In genomic region chr2:212712466-212712865, GRCh38 we compare ENCODE assay signal across 20 cellular contexts.
DNase-seq lines count a peak whose midpoint lies in the region; ATAC-seq, FAIRE-seq and TF ChIP-seq lines count a peak whose summit lies in the region.
"Had no signal": no experiment of that assay in that cellular context is flagged by ENCODE, and none has a peak within 500 bp of the region (broad histone marks: within the 10 kb centered on the region; RNA-seq: fewer than 3 reads in every experiment).

No MANE protein-coding gene starts in this region.

- H3K9me3 ChIP-seq in MM.1S (replicated peaks; ENCODE audit: insufficient read depth, low read length), result no peaks in the 10 kb centered on the region
- H3K9me3 ChIP-seq: adrenal gland, HAP-1, ovary had no signal

- no peak for TF ChIP-seq CTCF in MM.1S (IDR thresholded peaks at IDR 0.05; ENCODE audit: low read length)
- no peak for TF ChIP-seq CTCF in foreskin keratinocyte (conservative IDR thresholded peaks at IDR 0.05)

- FAIRE-seq in HTR-8/SVneo (lab: Jason Lieb, UNC), result no peak

- ATAC-seq in GM18861 (IDR thresholded peaks at IDR 0.05; ENCODE audit: unreplicated experiment) (peak; percentile 72), foreskin keratinocyte (no peak)
- ATAC-seq: activated CD4-positive, CD25-positive, alpha-beta regulatory T cell treated with anti-CD3 and anti-CD28 coated beads, Interleukin-2, amount 50 U/mL, for 24 hours; CD8-positive, alpha-beta T cell; effector memory CD8-positive, alpha-beta T cell had no signal

- H3K27me3 ChIP-seq in ACC112 (ENCODE audit: insufficient read depth, low read length) (no peaks in the 10 kb centered on the region), MM.1S (replicated peaks; ENCODE audit: insufficient read depth, low read length) (no peaks in the 10 kb centered on the region), foreskin keratinocyte (no peaks in the 10 kb centered on the region)
- H3K27me3 ChIP-seq: adrenal gland, ovary had no signal

- DNase-seq in MM.1S, result no peak
- no peak for DNase-seq in foreskin keratinocyte
- DNase-seq in NCI-H82 (lab: John Stamatoyannopoulos, UW), result no peak
- DNase-seq in effector CD8-positive, alpha-beta T cell (lab: John Stamatoyannopoulos, UW), result no peak
- DNase-seq in NCI-H2196 (lab: John Stamatoyannopoulos, UW; ENCODE audit: unreplicated experiment), result no peak
- DNase-seq in HTR-8/SVneo (ENCODE audit: insufficient read length, low spot score), result no peak
- DNase-seq: adrenal gland; CD8-positive, alpha-beta T cell; DMS79; effector memory CD8-positive, alpha-beta T cell; NCI-H1694; NCI-H446 treated with DMSO at 0.1 percent for 48 hours; ovary; SIG-M5; stimulated activated CD4-positive, alpha-beta T cell treated with anti-CD3 and anti-CD28 coated beads, Interleukin-4, amount 100 ng/mL, for 4 hours; stimulated activated CD8-positive, alpha-beta memory T cell treated with anti-CD3 and anti-CD28 coated beads, Interleukin-4, amount 100 ng/mL, for 48 hours had no signal

- H2AFZ ChIP-seq in ACC112 (ENCODE audit: low read length, unreplicated experiment) (peak overlapping the region; percentile 48), MM.1S (ENCODE audit: low read length) (0 out of 2 replicates have a peak overlapping the region, but pooled peaks have one; percentile 11)

- H3K79me2 ChIP-seq in ACC112 (ENCODE audit: control insufficient read depth, insufficient read depth, low read length, unreplicated experiment) (no peaks in the 10 kb centered on the region), MM.1S (ENCODE audit: low read length) (no peaks in the 10 kb centered on the region)

- H3K4me1 ChIP-seq in ACC112 (ENCODE audit: control insufficient read depth, insufficient read depth, low read length, unreplicated experiment) (peaks cover 5% of the 10 kb centered on the region), MM.1S (ENCODE audit: low read length) (peaks cover 2% of the 10 kb centered on the region; the same call in 1 of the 2 replicates), foreskin keratinocyte (peaks cover 29% of the 10 kb centered on the region)
- H3K4me1 ChIP-seq: adrenal gland, HAP-1 had no signal

- H4K20me1 ChIP-seq in MM.1S (ENCODE audit: insufficient read depth, low read length), result no peaks in the 10 kb centered on the region

- no peaks in the 10 kb centered on the region for H3F3A ChIP-seq in MM.1S (ENCODE audit: insufficient read depth, low read length)

- peak overlapping the region; percentile 21; the same call in 1 of the 2 replicates for H3K4me2 ChIP-seq in MM.1S (ENCODE audit: low read depth, low read length)

- H3K4me3 ChIP-seq in ACC112 (ENCODE audit: low read depth, low read length) (no peak overlapping the region), MM.1S (ENCODE audit: low read length) (no peak overlapping the region)
- H3K4me3 ChIP-seq: adrenal gland, HAP-1, ovary had no signal

- no peaks in the 10 kb centered on the region for H3K9me2 ChIP-seq in MM.1S (replicated peaks; ENCODE audit: insufficient read depth, low read length)

- no peak overlapping the region for H3K9ac ChIP-seq in MM.1S (ENCODE audit: low read length)

- H3K36me3 ChIP-seq in ACC112 (ENCODE audit: insufficient read depth, low read length) (no peaks in the 10 kb centered on the region; the same call in 1 of the 2 replicates), MM.1S (replicated peaks; ENCODE audit: insufficient read depth, low read length) (no peaks in the 10 kb centered on the region)
- H3K36me3 ChIP-seq: adrenal gland, HAP-1, ovary had no signal

- H3K27ac ChIP-seq in ACC112 (ENCODE audit: low read depth, low read length), result no peak overlapping the region
- H3K27ac ChIP-seq in MM.1S (ENCODE audit: low read length), result no peak overlapping the region
- H3K27ac ChIP-seq in foreskin keratinocyte, result peak overlapping the region; percentile 84
- H3K27ac ChIP-seq: adrenal gland, ovary had no signal
